9 cellular contexts compared by ENCODE assay signal in genomic region chr1:51729824-51730284, GRCh38.
DNase-seq lines count a peak whose midpoint lies in the region; ATAC-seq, FAIRE-seq and TF ChIP-seq lines count a peak whose summit lies in the region.
"Had no signal": no experiment of that assay in that cellular context is flagged by ENCODE, and none has a peak within 500 bp of the region (broad histone marks: within the 10 kb centered on the region; RNA-seq: fewer than 3 reads in every experiment).

No MANE protein-coding gene starts in this region.

- CTCF ChIA-PET in CD8-positive, alpha-beta T cell (lab: Charles Lee), result no interaction called here
- CTCF ChIA-PET in WTC11 (lab: Charles Lee), result interaction anchor here (1.4 kb wide), 1 partner anchor 39 kb away, joined by 4 read pairs; no protein-coding TSS in a partner anchor

- no peak for TF ChIP-seq POLR2A in heart left ventricle (IDR thresholded peaks at IDR 0.05)

- peaks cover 48% of the 10 kb centered on the region for H3K4me1 Mint-ChIP-seq in CD8-positive, alpha-beta T cell (ENCODE audit: low read depth)
- peaks cover 37% of the 10 kb centered on the region for H3K4me1 Mint-ChIP-seq in WTC11

- peak in 1 of 7 experiments; percentile 34 for DNase-seq in CD8-positive, alpha-beta T cell
- DNase-seq in GM19239 (ENCODE audit: insufficient read length, low spot score), result no peak
- no peak for DNase-seq in WTC11 (ENCODE audit: low spot score)
- peak in 1 of 5 donors; percentile 36 for DNase-seq in heart left ventricle
- DNase-seq in retinal pigment epithelial cell (ENCODE audit: low read depth), result no peak
- DNase-seq in inferior parietal cortex (ENCODE audit: extremely low spot score), result no peak
- DNase-seq in cerebellar cortex (ENCODE audit: low spot score), result no peak

- peaks cover 24% of the 10 kb centered on the region for H3K4me1 ChIP-seq in CD8-positive, alpha-beta T cell (ENCODE audit: insufficient read depth, low read length)
- peaks cover 0 to 69% (median 48%) of the 10 kb centered on the region in 12 donors for H3K4me1 ChIP-seq in heart left ventricle

- POLR2A ChIA-PET in CD8-positive, alpha-beta T cell (lab: Charles Lee), result interaction anchor here (1.4 to 1.9 kb wide), 2 partner anchors 9 to 17 kb away, joined by 5 to 6 read pairs; no protein-coding TSS in a partner anchor
- POLR2A ChIA-PET in WTC11 (lab: Charles Lee), result no interaction called here

- peak; percentile 75 for FAIRE-seq in GM19239 (lab: Jason Lieb, UNC)

- H3K4me3 Mint-ChIP-seq in CD8-positive, alpha-beta T cell, result peak overlapping the region; percentile 94
- peak overlapping the region; percentile 80 for H3K4me3 Mint-ChIP-seq in WTC11

- ATAC-seq in CD8-positive, alpha-beta T cell, result peak; percentile 8
- ATAC-seq in HG03457 (IDR thresholded peaks at IDR 0.05; ENCODE audit: unreplicated experiment), result peak; percentile 14
- ATAC-seq in WTC11, result peak; percentile 47
- ATAC-seq in heart left ventricle, result peak; percentile 1 to 56 (median 38)

- no peaks in the 10 kb centered on the region for H3K9me3 ChIP-seq in CD8-positive, alpha-beta T cell (ENCODE audit: low read length)
- no peaks in the 10 kb centered on the region for H3K9me3 ChIP-seq in heart left ventricle

- TF ChIP-seq CTCF in CD8-positive, alpha-beta T cell (IDR thresholded peaks at IDR 0.05), result no peak
- TF ChIP-seq CTCF in WTC11 (IDR thresholded peaks at IDR 0.05) (no peak), heart left ventricle (IDR thresholded peaks at IDR 0.05) (no peak), retinal pigment epithelial cell (conservative IDR thresholded peaks at IDR 0.05; ENCODE audit: low read depth, low read length) (no peak)

- intact Hi-C loops in CD8-positive, alpha-beta T cell (cut with DNase I, micrococcal nuclease), result loop anchor here (1.0 to 10.0 kb wide), 7 partner anchors 32 to 815 kb away; partner anchors contain the start of genes NRDC (in 2 of the 2) and OSBPL9 (in 2 of the 2)
- intact Hi-C loops in heart left ventricle (cut with DNase I), result loop anchor here in 4 of 10 donors (5.0 to 10.0 kb wide), 3 partner anchors 38 to 65 kb away; no protein-coding TSS in a partner anchor

- H3K4me3 ChIP-seq in CD8-positive, alpha-beta T cell (ENCODE audit: low read depth, low read length), result peak overlapping the region; percentile 96
- peak overlapping the region; percentile 42 to 87 (median 73) for H3K4me3 ChIP-seq in heart left ventricle
- peak overlapping the region; percentile 85 for H3K4me3 ChIP-seq in retinal pigment epithelial cell (ENCODE audit: low read length)

- 3 to 5% (median 4%) methylated on average over 19 to 28 of the region's 28 CpGs for WGBS in heart left ventricle, 4 donors

- no peaks in the 10 kb centered on the region for H3K27me3 Mint-ChIP-seq in CD8-positive, alpha-beta T cell (ENCODE audit: low read depth)
- no peaks in the 10 kb centered on the region for H3K27me3 Mint-ChIP-seq in WTC11 (ENCODE audit: low read depth)

- peak overlapping the region; percentile 91 for H3K27ac Mint-ChIP-seq in CD8-positive, alpha-beta T cell
- H3K27ac Mint-ChIP-seq in WTC11, result no peak overlapping the region

- peak overlapping the region; percentile 82 for H3K27ac ChIP-seq in CD8-positive, alpha-beta T cell (ENCODE audit: low read depth, low read length)
- H3K27ac ChIP-seq in heart left ventricle, result peak overlapping the region; percentile 62 to 93 (median 88)
- H3K27ac ChIP-seq: VCaP had no signal

- H3K27me3 ChIP-seq in CD8-positive, alpha-beta T cell (ENCODE audit: insufficient read depth, low read length), result no peaks in the 10 kb centered on the region
- H3K27me3 ChIP-seq in heart left ventricle, result no peaks in the 10 kb centered on the region

- no peaks in the 10 kb centered on the region for H3K9me3 Mint-ChIP-seq in CD8-positive, alpha-beta T cell
- no peaks in the 10 kb centered on the region for H3K9me3 Mint-ChIP-seq in WTC11

- H3K36me3 Mint-ChIP-seq in CD8-positive, alpha-beta T cell, result peaks cover 7% of the 10 kb centered on the region
- H3K36me3 Mint-ChIP-seq in WTC11, result no peaks in the 10 kb centered on the region

- H3K36me3 ChIP-seq in CD8-positive, alpha-beta T cell (ENCODE audit: insufficient read depth, low read length), result no peaks in the 10 kb centered on the region
- no peaks in the 10 kb centered on the region for H3K36me3 ChIP-seq in heart left ventricle

TF ChIP-seq in WTC11, 78 proteins besides CTCF, POLR2A, EP300 and RAD21:
- TF ChIP-seq KAT7 (CRISPR knock-in tag; IDR thresholded peaks at IDR 0.05; ENCODE audit: borderline replicate concordance), result 0 out of 2 replicates have a peak, but pooled peaks have one; percentile 3
- TF ChIP-seq ZNF423 (CRISPR knock-in tag; IDR thresholded peaks at IDR 0.05), result peak; percentile 80
- TF ChIP-seq SMAD4 (CRISPR knock-in tag; IDR thresholded peaks at IDR 0.05), result no peak
- no peak for TF ChIP-seq E2F5 (CRISPR knock-in tag; IDR thresholded peaks at IDR 0.05)
- no peak for TF ChIP-seq CBFB (CRISPR knock-in tag; IDR thresholded peaks at IDR 0.05; ENCODE audit: low read depth)
- no peak for TF ChIP-seq STAT6 (CRISPR knock-in tag; conservative IDR thresholded peaks at IDR 0.05; ENCODE audit: low read depth)
